8 cellular contexts compared by ENCODE assay signal in genomic region chr16:88456356-88457292, GRCh38. TPM values are rescaled to one million over a fixed set of nuclear protein-coding genes. Genes with fewer than 3 reads are reported as not detected.
DNase-seq lines count a peak whose midpoint lies in the region; ATAC-seq lines count a peak whose summit lies in the region.

No MANE protein-coding gene starts in this region.

- peaks cover 28% of the 10 kb centered on the region for H3K4me1 Mint-ChIP-seq in activated CD8-positive, alpha-beta memory T cell treated with anti-CD3 and anti-CD28 coated beads, Interleukin-2, amount 10 ng/mL, durations not matched to agents 7 days and 5 days

- H3K36me3 Mint-ChIP-seq in activated CD8-positive, alpha-beta memory T cell treated with anti-CD3 and anti-CD28 coated beads, Interleukin-2, amount 10 ng/mL, durations not matched to agents 7 days and 5 days = no peaks in the 10 kb centered on the region

- no peak for ATAC-seq in activated CD8-positive, alpha-beta memory T cell treated with anti-CD3 and anti-CD28 coated beads, Interleukin-2, amount 10 ng/mL, durations not matched to agents 7 days and 5 days
- no peak for ATAC-seq in HG03175 (IDR thresholded peaks at IDR 0.05; ENCODE audit: unreplicated experiment)

- DNase-seq in NCI-H1417 (lab: John Stamatoyannopoulos, UW) = peak in 2 of 3 experiments; percentile 49 to 80
- DNase-seq in NCI-H1417 treated with DMSO at 0.1 percent for 48 hours (lab: John Stamatoyannopoulos, UW) = no peak
- DNase-seq in activated CD8-positive, alpha-beta memory T cell treated with anti-CD3 and anti-CD28 coated beads, Interleukin-2, amount 10 ng/mL, durations not matched to agents 7 days and 5 days = peak; percentile 51
- peak; percentile 66 for DNase-seq in germinal center (ENCODE audit: low spot score)
- DNase-seq in stimulated activated CD4-positive, alpha-beta T cell treated with anti-CD3 and anti-CD28 coated beads, Interleukin-2, amount 100 ng/mL, for 48 hours = peak; percentile 53
- DNase-seq in hypothalamus (lab: John Stamatoyannopoulos, UW) = no peak
- no peak for DNase-seq in AML-193 (lab: John Stamatoyannopoulos, UW)

- CTCF ChIA-PET in activated CD8-positive, alpha-beta memory T cell treated with anti-CD3 and anti-CD28 coated beads, Interleukin-2, amount 10 ng/mL, durations not matched to agents 7 days and 5 days (lab: Charles Lee) = interaction anchor here (0.6 to 1.8 kb wide), 2 partner anchors 18 to 676 kb away, joined by 3 to 6 read pairs; no protein-coding TSS in a partner anchor

- H3K27me3 Mint-ChIP-seq in activated CD8-positive, alpha-beta memory T cell treated with anti-CD3 and anti-CD28 coated beads, Interleukin-2, amount 10 ng/mL, durations not matched to agents 7 days and 5 days = no peaks in the 10 kb centered on the region

- H3K4me3 Mint-ChIP-seq in activated CD8-positive, alpha-beta memory T cell treated with anti-CD3 and anti-CD28 coated beads, Interleukin-2, amount 10 ng/mL, durations not matched to agents 7 days and 5 days = peak overlapping the region; percentile 84

- H3K27ac Mint-ChIP-seq in activated CD8-positive, alpha-beta memory T cell treated with anti-CD3 and anti-CD28 coated beads, Interleukin-2, amount 10 ng/mL, durations not matched to agents 7 days and 5 days = peak overlapping the region; percentile 84

- no peaks in the 10 kb centered on the region for H3K9me3 Mint-ChIP-seq in activated CD8-positive, alpha-beta memory T cell treated with anti-CD3 and anti-CD28 coated beads, Interleukin-2, amount 10 ng/mL, durations not matched to agents 7 days and 5 days (ENCODE audit: low read depth)

RNA-seq across cellular contexts. Expression of gene ZFPM1, which starts 3.5 kb away (rescaled TPM):
- total RNA-seq in activated CD8-positive, alpha-beta memory T cell treated with anti-CD3 and anti-CD28 coated beads, Interleukin-2, amount 10 ng/mL, durations not matched to agents 7 days and 5 days = 10 to 100 TPM; 15.1 to 21.0 TPM

Comparison
In these comparisons a context has a peak if more than half of its experiments do, and no peak if none do; other contexts are left out.
1. DNase-seq: peak in NCI-H1417 (2 of 3), activated CD8-positive, alpha-beta memory T cell treated with anti-CD3 and anti-CD28 coated beads, Interleukin-2, amount 10 ng/mL, durations not matched to agents 7 days and 5 days (single experiment), germinal center (single experiment) and stimulated activated CD4-positive, alpha-beta T cell treated with anti-CD3 and anti-CD28 coated beads, Interleukin-2, amount 100 ng/mL, for 48 hours (2 of 2); none in NCI-H1417 treated with DMSO at 0.1 percent for 48 hours (single experiment), hypothalamus (0 of 51) and AML-193 (0 of 2).